7 cellular contexts compared by ENCODE assay signal in genomic region chr19:28331596-28331995, GRCh38.
"Had no signal": no experiment of that assay in that cellular context is flagged by ENCODE, and none has a peak within 500 bp of the region (broad histone marks: within the 10 kb centered on the region; RNA-seq: fewer than 3 reads in every experiment).

No MANE protein-coding gene starts in this region.

- DNase-seq: IMR-90, KBM-7 had no signal

- FAIRE-seq: HepG2, HTR-8/SVneo, K562 had no signal

- H3K4me3 Mint-ChIP-seq: IgD-negative memory B cell had no signal

- H3K27ac ChIP-seq: HL-60 had no signal

- H3K27ac Mint-ChIP-seq: IgD-negative memory B cell had no signal

- H3K4me3 ChIP-seq: K562 had no signal

- H3K36me3 Mint-ChIP-seq: IgD-negative memory B cell had no signal

- H3K4me1 Mint-ChIP-seq: IgD-negative memory B cell had no signal

- ATAC-seq: HepG2, K562 had no signal

- H3K27me3 Mint-ChIP-seq: IgD-negative memory B cell had no signal
